10 cellular contexts compared by ENCODE assay signal in the genomic region with DNA sequence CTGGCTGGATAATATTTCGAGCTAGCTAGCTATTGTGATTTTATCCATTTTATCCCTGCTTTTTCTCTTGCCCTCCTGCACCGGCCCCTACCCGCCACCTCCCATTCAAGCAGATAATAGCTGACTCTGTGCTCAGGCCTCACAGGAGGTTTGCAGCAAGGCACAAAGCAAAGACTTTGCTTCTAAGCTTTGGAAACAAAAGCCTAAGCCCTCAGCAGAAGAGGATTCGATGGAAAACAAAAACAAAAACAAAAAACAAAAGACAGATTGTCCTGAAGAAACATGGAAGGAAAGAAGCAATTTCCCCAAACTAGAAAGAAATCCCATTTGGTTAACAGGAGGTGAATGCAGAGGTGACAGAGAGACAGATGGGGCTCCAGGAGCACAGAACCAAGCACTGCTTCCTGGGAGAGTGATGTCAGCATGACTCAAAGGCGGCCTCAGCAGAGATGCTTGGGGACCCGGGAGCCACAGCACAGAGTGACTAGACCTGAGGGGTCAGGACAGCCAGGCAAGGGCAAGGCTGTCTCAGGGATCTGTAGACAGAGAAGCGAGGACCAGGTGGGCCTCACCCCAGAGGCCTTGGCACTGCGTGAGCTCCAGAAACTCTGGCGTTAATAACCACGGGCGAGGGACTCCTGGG. TPM values are rescaled to one million over a fixed set of nuclear protein-coding genes. Genes with fewer than 3 reads are reported as not detected.
A peak's percentile ranks its signal among the peaks of the same experiment; 100 is the strongest.
DNase-seq lines count a peak whose midpoint lies in the region; ATAC-seq and TF ChIP-seq lines count a peak whose summit lies in the region.
"Had no signal": no experiment of that assay in that cellular context is flagged by ENCODE, and none has a peak within 500 bp of the region (broad histone marks: within the 10 kb centered on the region; RNA-seq: fewer than 3 reads in every experiment).

No MANE protein-coding gene starts in this region.

- DNase-seq in DMS 273 (lab: John Stamatoyannopoulos, UW; ENCODE audit: unreplicated experiment) (peak; percentile 62), HS-5 (ENCODE audit: low read depth) (peak; percentile 14), nephron progenitor cell (peak; percentile 6), amniotic stem cell (lab: John Stamatoyannopoulos, UW) (no peak), COLO668 (lab: John Stamatoyannopoulos, UW; ENCODE audit: unreplicated experiment) (no peak), MV-4-11 (lab: John Stamatoyannopoulos, UW) (no peak)
- peak; percentile 78 to 81 for DNase-seq in activated T-cell treated with anti-CD3 and anti-CD28 coated beads, Interleukin-2, amount 50 U/mL, for 72 hours
- DNase-seq: NCI-H446, tibial artery had no signal

- H3K36me3 Mint-ChIP-seq in activated T-cell treated with anti-CD3 and anti-CD28 coated beads, Interleukin-2, amount 50 U/mL, for 72 hours (ENCODE audit: insufficient read depth in 2 of 2), result no peaks in the 10 kb centered on the region
- H3K36me3 Mint-ChIP-seq in nephron progenitor cell (ENCODE audit: low read depth), result no peaks in the 10 kb centered on the region

- H3K27me3 Mint-ChIP-seq in activated T-cell treated with anti-CD3 and anti-CD28 coated beads, Interleukin-2, amount 50 U/mL, for 72 hours (ENCODE audit: low read depth), result peaks cover 14% of the 10 kb centered on the region
- H3K27me3 Mint-ChIP-seq in nephron progenitor cell (ENCODE audit: low read depth, poor library complexity), result no peaks in the 10 kb centered on the region

- no peak for TF ChIP-seq CTCF in nephron progenitor cell (IDR thresholded peaks at IDR 0.05)

- H3K9me3 Mint-ChIP-seq in activated T-cell treated with anti-CD3 and anti-CD28 coated beads, Interleukin-2, amount 50 U/mL, for 72 hours, result no peaks in the 10 kb centered on the region
- H3K9me3 Mint-ChIP-seq in nephron progenitor cell, result peaks cover 14% of the 10 kb centered on the region

- H3K4me1 Mint-ChIP-seq in activated T-cell treated with anti-CD3 and anti-CD28 coated beads, Interleukin-2, amount 50 U/mL, for 72 hours (ENCODE audit: low read depth), result peaks cover 40% of the 10 kb centered on the region
- H3K4me1 Mint-ChIP-seq in nephron progenitor cell, result peaks cover 28% of the 10 kb centered on the region

- ATAC-seq in activated T-cell treated with anti-CD3 and anti-CD28 coated beads, Interleukin-2, amount 50 U/mL, for 72 hours (replicated peaks in 1 of 2), result peak; percentile 92 to 93
- ATAC-seq in GM19328 (IDR thresholded peaks at IDR 0.05; ENCODE audit: unreplicated experiment), result no peak

- peak overlapping the region; percentile 72 to 82 for H3K4me3 Mint-ChIP-seq in activated T-cell treated with anti-CD3 and anti-CD28 coated beads, Interleukin-2, amount 50 U/mL, for 72 hours
- no peak overlapping the region for H3K4me3 Mint-ChIP-seq in nephron progenitor cell

- H3K27ac Mint-ChIP-seq in activated T-cell treated with anti-CD3 and anti-CD28 coated beads, Interleukin-2, amount 50 U/mL, for 72 hours, result peak overlapping the region; percentile 93
- H3K27ac Mint-ChIP-seq in nephron progenitor cell, result peak overlapping the region; percentile 88

RNA-seq across cellular contexts. Expression of gene MTX3, which starts 28.4 kb away (rescaled TPM):
- total RNA-seq in activated T-cell treated with anti-CD3 and anti-CD28 coated beads, Interleukin-2, amount 50 U/mL, for 72 hours, result 10 to 100 TPM; 26.6 to 33.1 TPM

Comparison
In these comparisons a context has a peak if more than half of its experiments do, and no peak if none do; other contexts are left out.
1. DNase-seq: peak in DMS 273 (single experiment), HS-5 (single experiment), activated T-cell treated with anti-CD3 and anti-CD28 coated beads, Interleukin-2, amount 50 U/mL, for 72 hours (2 of 2) and nephron progenitor cell (single experiment); none in amniotic stem cell (single experiment), COLO668 (single experiment) and MV-4-11 (single experiment).